14 cellular contexts compared by ENCODE assay signal in genomic region chr4:125639182-125639621, GRCh38.
A peak's percentile ranks its signal among the peaks of the same experiment; 100 is the strongest.
DNase-seq lines count a peak whose midpoint lies in the region.
"Had no signal": no experiment of that assay in that cellular context is flagged by ENCODE, and none has a peak within 500 bp of the region (broad histone marks: within the 10 kb centered on the region; RNA-seq: fewer than 3 reads in every experiment).

No MANE protein-coding gene starts in this region.

- peak overlapping the region in 1 of 2 experiments; percentile 66 for H3K14ac ChIP-seq in mesenchymal stem cell (ENCODE audit: low read length in 2 of 2)

- H2AFZ ChIP-seq in mesenchymal stem cell (ENCODE audit: low read depth, low read length) = peak overlapping the region; percentile 46

- 29% methylated on average over 6 of the region's 6 CpGs for WGBS in mesenchymal stem cell

- H4K8ac ChIP-seq in mesenchymal stem cell (ENCODE audit: low read length) = peak overlapping the region; percentile 45

- no peak overlapping the region for H3K4me2 ChIP-seq in mesenchymal stem cell (ENCODE audit: low read length, poor library complexity, severe bottlenecking)

- H3K4me1 ChIP-seq in NT2/D1 (ENCODE audit: insufficient read depth, insufficient read length) (peaks cover 8% of the 10 kb centered on the region), mesenchymal stem cell (ENCODE audit: control insufficient read depth, insufficient read depth, low read depth, low read length) (peaks cover 8% of the 10 kb centered on the region)
- H3K4me1 ChIP-seq: gastroesophageal sphincter had no signal

- no peaks in the 10 kb centered on the region for H3K79me1 ChIP-seq in mesenchymal stem cell (replicated peaks; ENCODE audit: low read length, poor library complexity, severe bottlenecking)

- H4K91ac ChIP-seq in mesenchymal stem cell (ENCODE audit: low read length) = no peak overlapping the region

- no peak overlapping the region for H2BK120ac ChIP-seq in mesenchymal stem cell (ENCODE audit: low read depth, low read length)

- H3K4ac ChIP-seq in mesenchymal stem cell (ENCODE audit: low read depth in 1 of 2, low read length in 2 of 2) = no peak overlapping the region

- no peak overlapping the region for H3K18ac ChIP-seq in mesenchymal stem cell (ENCODE audit: low read depth in 1 of 2, low read length in 2 of 2)

- H2BK15ac ChIP-seq in mesenchymal stem cell (ENCODE audit: low read depth, poor library complexity, severe bottlenecking) = no peak overlapping the region

- no peak overlapping the region for H2BK12ac ChIP-seq in mesenchymal stem cell (ENCODE audit: low read length in 2 of 2)

- H3K4me3 ChIP-seq in NT2/D1 (ENCODE audit: insufficient read length, low read depth) (no peak overlapping the region), mesenchymal stem cell (ENCODE audit: insufficient read depth in 1 of 2, low read depth in 1 of 2, low read length in 2 of 2) (no peak overlapping the region)
- H3K4me3 ChIP-seq: gastroesophageal sphincter, K562 had no signal

- peak; percentile 11 for DNase-seq in AG08396 (ENCODE audit: low spot score)
- peak; percentile 74 for DNase-seq in NT2/D1 (ENCODE audit: low read depth, low spot score)
- peak; percentile 6 for DNase-seq in glomerular visceral epithelial cell (ENCODE audit: extremely low spot score)
- peak; percentile 6 for DNase-seq in mesenchymal stem cell
- DNase-seq in dermis blood vessel endothelial cell = no peak
- no peak for DNase-seq in NCI-H1694 (lab: John Stamatoyannopoulos, UW)
- DNase-seq in stimulated activated naive CD4-positive, alpha-beta T cell treated with Interleukin-2 at 50 U/mL for 16 hours (lab: John Stamatoyannopoulos, UW) = no peak
- DNase-seq in HUDEP-2 (lab: John Stamatoyannopoulos, UW; ENCODE audit: unreplicated experiment in 76 of 76) = no peak
- DNase-seq: activated T-cell treated with anti-CD3 and anti-CD28 coated beads, Interleukin-2, amount 50 U/mL, for 1 hour; EL; NCI-H2081 treated with DMSO at 0.1 percent for 48 hours; stimulated activated CD4-positive, alpha-beta T cell treated with anti-CD3 and anti-CD28 coated beads, Interleukin-1b, Interleukin-23, amount 100 ng/mL, for 48 hours had no signal

- H3K27me3 ChIP-seq in NT2/D1 (ENCODE audit: insufficient read depth, insufficient read length) (no peaks in the 10 kb centered on the region), mesenchymal stem cell (ENCODE audit: control insufficient read depth in 1 of 2, insufficient read depth in 1 of 2, low read length in 2 of 2) (no peaks in the 10 kb centered on the region)
- H3K27me3 ChIP-seq: gastroesophageal sphincter had no signal

- no peak overlapping the region for H3K23ac ChIP-seq in mesenchymal stem cell (ENCODE audit: low read length in 2 of 2)

- H2BK5ac ChIP-seq in mesenchymal stem cell (ENCODE audit: low read depth, low read length, poor library complexity, severe bottlenecking) = no peak overlapping the region

- H2AK5ac ChIP-seq in mesenchymal stem cell (ENCODE audit: low read length, severe bottlenecking) = no peak overlapping the region

- H3K9ac ChIP-seq in NT2/D1 (ENCODE audit: insufficient read length, low read depth) = no peak overlapping the region
- H3K9ac ChIP-seq in mesenchymal stem cell (ENCODE audit: low read length) = no peak overlapping the region

- H3K27ac ChIP-seq in mesenchymal stem cell (ENCODE audit: low read length, poor library complexity, severe bottlenecking) = no peak overlapping the region
- H3K27ac ChIP-seq: gastroesophageal sphincter had no signal

- peaks cover 8% of the 10 kb centered on the region; the same call in 1 of the 2 replicates for H3K9me3 ChIP-seq in NT2/D1 (ENCODE audit: insufficient read depth, low read length)
- H3K9me3 ChIP-seq in mesenchymal stem cell (ENCODE audit: control insufficient read depth, low read length) = no peaks in the 10 kb centered on the region
- H3K9me3 ChIP-seq: gastroesophageal sphincter had no signal

- H3K36me3 ChIP-seq in NT2/D1 (ENCODE audit: insufficient read depth, insufficient read length, low read length) (no peaks in the 10 kb centered on the region), mesenchymal stem cell (ENCODE audit: control insufficient read depth in 1 of 2, insufficient read depth in 2 of 2, low read depth in 1 of 2, low read length in 2 of 2) (no peaks in the 10 kb centered on the region)
- H3K36me3 ChIP-seq: gastroesophageal sphincter had no signal

Comparison
In these comparisons a context has a peak if more than half of its experiments do, and no peak if none do; other contexts are left out.
1. DNase-seq: peak in AG08396 (single experiment), NT2/D1 (single experiment), glomerular visceral epithelial cell (single experiment) and mesenchymal stem cell (single experiment); none in dermis blood vessel endothelial cell (single experiment), NCI-H1694 (single experiment), stimulated activated naive CD4-positive, alpha-beta T cell treated with Interleukin-2 at 50 U/mL for 16 hours (single experiment) and HUDEP-2 (0 of 76).